ENCODE assay signal across 22 cellular contexts in the genomic region with DNA sequence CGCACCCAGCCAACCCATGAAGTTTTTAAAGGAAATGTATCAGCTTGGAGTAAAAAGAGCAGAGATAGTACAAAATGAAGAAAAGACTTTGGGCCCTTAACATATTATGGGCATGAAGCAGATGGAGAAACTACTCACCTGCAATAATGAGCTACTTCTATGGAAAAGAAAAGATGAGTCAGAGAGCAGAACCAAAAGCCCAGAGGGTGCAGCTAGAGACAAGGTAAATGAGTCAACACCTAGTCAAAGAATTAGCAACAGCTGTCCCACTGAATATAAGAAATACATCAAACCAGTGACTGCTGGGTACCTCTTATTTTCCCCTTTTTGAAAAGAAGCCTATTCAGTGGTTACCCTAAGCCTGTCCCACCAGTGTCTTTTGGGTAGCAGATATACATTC.
DNase-seq lines count a peak whose midpoint lies in the region; ATAC-seq and TF ChIP-seq lines count a peak whose summit lies in the region.
"Had no signal": no experiment of that assay in that cellular context is flagged by ENCODE, and none has a peak within 500 bp of the region (broad histone marks: within the 10 kb centered on the region; RNA-seq: fewer than 3 reads in every experiment).

No MANE protein-coding gene starts in this region.

- no peaks in the 10 kb centered on the region for H3K27me3 ChIP-seq in PC-3 (ENCODE audit: low read length)
- H3K27me3 ChIP-seq: heart left ventricle, tibial nerve had no signal

- no peak overlapping the region for H3K9ac ChIP-seq in PC-3 (ENCODE audit: low read length)

- CTCF ChIA-PET in PC-3 (lab: Charles Lee): interaction anchor here (0.6 to 1.0 kb wide), 2 partner anchors 24 to 168 kb away, joined by 3 read pairs; no protein-coding TSS in a partner anchor
- CTCF ChIA-PET in activated CD4-positive, alpha-beta memory T cell treated with anti-CD3 and anti-CD28 coated beads for 36 hours (lab: Charles Lee): no interaction called here

- POLR2A ChIA-PET in PC-3 (lab: Charles Lee; ENCODE audit: unreplicated experiment): interaction anchor here (0.7 kb wide), 1 partner anchor 868 kb away, joined by 4 read pairs; no protein-coding TSS in a partner anchor
- POLR2A ChIA-PET in activated CD4-positive, alpha-beta memory T cell treated with anti-CD3 and anti-CD28 coated beads for 36 hours (lab: Charles Lee): no interaction called here

- no peaks in the 10 kb centered on the region for H3K36me3 ChIP-seq in PC-3 (ENCODE audit: low read depth, low read length)
- H3K36me3 ChIP-seq: left ventricle myocardium inferior had no signal

- H3K4me1 ChIP-seq in PC-3 (ENCODE audit: insufficient read depth, low read length): peaks cover 10% of the 10 kb centered on the region

- H3K4me1 Mint-ChIP-seq in activated naive CD8-positive, alpha-beta T cell treated with anti-CD3 and anti-CD28 coated beads, Interleukin-2, amount 50 U/mL, for 24 hours: peaks cover 9% of the 10 kb centered on the region
- H3K4me1 Mint-ChIP-seq in activated naive CD8-positive, alpha-beta T cell treated with anti-CD3 and anti-CD28 coated beads for 36 hours: peaks cover 7% of the 10 kb centered on the region
- peaks cover 6% of the 10 kb centered on the region for H3K4me1 Mint-ChIP-seq in activated CD4-positive, alpha-beta memory T cell treated with anti-CD3 and anti-CD28 coated beads for 36 hours (ENCODE audit: low read depth)
- H3K4me1 Mint-ChIP-seq: CD4-positive, alpha-beta memory T cell had no signal

- H3K4me3 ChIP-seq in PC-3 (ENCODE audit: low read length): no peak overlapping the region
- H3K4me3 ChIP-seq in epithelial cell of esophagus (ENCODE audit: low read length): no peak overlapping the region
- H3K4me3 ChIP-seq: coronary artery, heart left ventricle, K562, left ventricle myocardium inferior, tibial nerve had no signal

- TF ChIP-seq CTCF in PC-3 (conservative IDR thresholded peaks at IDR 0.05; ENCODE audit: low read depth, low read length) (no peak), epithelial cell of esophagus (IDR thresholded peaks at IDR 0.05; ENCODE audit: insufficient read depth, low read depth, low read length, missing control alignments) (no peak)

- H3K9me2 ChIP-seq in PC-3 (replicated peaks; ENCODE audit: low read length): no peaks in the 10 kb centered on the region

- no TSS peak for BruUV-seq in PC-3 (replicated peaks; lab: Mats Ljungman, UMichigan)

- H2AFZ ChIP-seq in PC-3 (ENCODE audit: low read length): no peak overlapping the region

- peak; percentile 89 for ATAC-seq in activated naive CD8-positive, alpha-beta T cell treated with anti-CD3 and anti-CD28 coated beads, Interleukin-2, amount 50 U/mL, for 24 hours
- ATAC-seq in PC-3 (peak; percentile 96), GM21786 (IDR thresholded peaks at IDR 0.05; ENCODE audit: unreplicated experiment) (no peak), GM19324 (IDR thresholded peaks at IDR 0.05; ENCODE audit: low FRiP score, unreplicated experiment) (no peak)
- peak; percentile 87 for ATAC-seq in stimulated activated naive CD8-positive, alpha-beta T cell treated with anti-CD3 and anti-CD28 coated beads, Interleukin-15, Interleukin-2, amounts not matched to agents 100 U/mL and 50 U/mL, for 24 hours
- ATAC-seq: heart left ventricle, K562, sciatic nerve had no signal

- no peaks in the 10 kb centered on the region for H3K79me2 ChIP-seq in PC-3 (ENCODE audit: low read length)

- H3K9me3 ChIP-seq in PC-3 (ENCODE audit: low read length): no peaks in the 10 kb centered on the region
- H3K9me3 ChIP-seq: heart left ventricle, left ventricle myocardium inferior, tibial nerve had no signal

- DNase-seq in activated naive CD8-positive, alpha-beta T cell treated with anti-CD3 and anti-CD28 coated beads, Interleukin-2, amount 50 U/mL, for 24 hours: no peak
- no peak for DNase-seq in activated naive CD8-positive, alpha-beta T cell treated with anti-CD3 and anti-CD28 coated beads for 36 hours
- peak; percentile 82 for DNase-seq in PC-3
- DNase-seq in epithelial cell of esophagus (ENCODE audit: low read depth): peak; percentile 94
- no peak for DNase-seq in stimulated activated naive CD8-positive, alpha-beta T cell treated with anti-CD3 and anti-CD28 coated beads, Interleukin-15, Interleukin-2, amounts not matched to agents 100 U/mL and 50 U/mL, for 24 hours
- DNase-seq in activated CD4-positive, alpha-beta memory T cell treated with anti-CD3 and anti-CD28 coated beads for 36 hours: no peak
- DNase-seq: activated CD4-positive, alpha-beta T cell treated with anti-CD3 and anti-CD28 coated beads, Interleukin-2, amount 50 U/mL, for 1 hour; CD4-positive, alpha-beta memory T cell; DMS79; H7; heart left ventricle; left ventricle myocardium inferior; NCI-H187; stimulated activated naive CD4-positive, alpha-beta T cell treated with Interleukin-2 at 50 U/mL for 16 hours; SW 1271 had no signal

- H3K27ac Mint-ChIP-seq in activated naive CD8-positive, alpha-beta T cell treated with anti-CD3 and anti-CD28 coated beads, Interleukin-2, amount 50 U/mL, for 24 hours: no peak overlapping the region
- H3K27ac Mint-ChIP-seq in activated naive CD8-positive, alpha-beta T cell treated with anti-CD3 and anti-CD28 coated beads for 36 hours: no peak overlapping the region
- no peak overlapping the region for H3K27ac Mint-ChIP-seq in activated CD4-positive, alpha-beta memory T cell treated with anti-CD3 and anti-CD28 coated beads for 36 hours
- H3K27ac Mint-ChIP-seq: CD4-positive, alpha-beta memory T cell had no signal

- peak overlapping the region; percentile 45; the same call in 1 of the 2 replicates for H3K4me2 ChIP-seq in PC-3 (ENCODE audit: low read length)

- no peaks in the 10 kb centered on the region for H3F3A ChIP-seq in PC-3 (ENCODE audit: low read length, unreplicated experiment)

- intact Hi-C loops in PC-3 (cut with micrococcal nuclease): loop anchor here (2.0 kb wide), 1 partner anchor 26 kb away; no protein-coding TSS in a partner anchor
- intact Hi-C loops in activated CD4-positive, alpha-beta memory T cell treated with anti-CD3 and anti-CD28 coated beads for 36 hours (cut with micrococcal nuclease): loop anchor here (5.0 kb wide), 1 partner anchor 402 kb away; no protein-coding TSS in a partner anchor

- H4K20me1 ChIP-seq in PC-3 (ENCODE audit: low read length): no peaks in the 10 kb centered on the region

- H3K27me3 Mint-ChIP-seq in activated naive CD8-positive, alpha-beta T cell treated with anti-CD3 and anti-CD28 coated beads, Interleukin-2, amount 50 U/mL, for 24 hours: peaks cover 3% of the 10 kb centered on the region
- H3K27me3 Mint-ChIP-seq in activated naive CD8-positive, alpha-beta T cell treated with anti-CD3 and anti-CD28 coated beads for 36 hours: peaks cover 8% of the 10 kb centered on the region
- peaks cover 11% of the 10 kb centered on the region for H3K27me3 Mint-ChIP-seq in activated CD4-positive, alpha-beta memory T cell treated with anti-CD3 and anti-CD28 coated beads for 36 hours

- no peaks in the 10 kb centered on the region for H3K9me3 Mint-ChIP-seq in activated naive CD8-positive, alpha-beta T cell treated with anti-CD3 and anti-CD28 coated beads, Interleukin-2, amount 50 U/mL, for 24 hours
- H3K9me3 Mint-ChIP-seq in activated naive CD8-positive, alpha-beta T cell treated with anti-CD3 and anti-CD28 coated beads for 36 hours: no peaks in the 10 kb centered on the region
- no peaks in the 10 kb centered on the region for H3K9me3 Mint-ChIP-seq in activated CD4-positive, alpha-beta memory T cell treated with anti-CD3 and anti-CD28 coated beads for 36 hours
- H3K9me3 Mint-ChIP-seq: CD4-positive, alpha-beta memory T cell; nephron had no signal

- 0 out of 2 replicates have a peak overlapping the region, but pooled peaks have one; percentile 18 for H3K27ac ChIP-seq in PC-3 (ENCODE audit: low read length)
- H3K27ac ChIP-seq: coronary artery, heart left ventricle, left ventricle myocardium inferior, tibial nerve had no signal

- no peaks in the 10 kb centered on the region for H3K36me3 Mint-ChIP-seq in activated naive CD8-positive, alpha-beta T cell treated with anti-CD3 and anti-CD28 coated beads, Interleukin-2, amount 50 U/mL, for 24 hours (ENCODE audit: low read depth)
- H3K36me3 Mint-ChIP-seq in activated naive CD8-positive, alpha-beta T cell treated with anti-CD3 and anti-CD28 coated beads for 36 hours: no peaks in the 10 kb centered on the region
- H3K36me3 Mint-ChIP-seq in activated CD4-positive, alpha-beta memory T cell treated with anti-CD3 and anti-CD28 coated beads for 36 hours: no peaks in the 10 kb centered on the region
- H3K36me3 Mint-ChIP-seq: CD4-positive, alpha-beta memory T cell had no signal

- H3K4me3 Mint-ChIP-seq in activated naive CD8-positive, alpha-beta T cell treated with anti-CD3 and anti-CD28 coated beads, Interleukin-2, amount 50 U/mL, for 24 hours: no peak overlapping the region
- H3K4me3 Mint-ChIP-seq in activated naive CD8-positive, alpha-beta T cell treated with anti-CD3 and anti-CD28 coated beads for 36 hours: no peak overlapping the region
- H3K4me3 Mint-ChIP-seq in activated CD4-positive, alpha-beta memory T cell treated with anti-CD3 and anti-CD28 coated beads for 36 hours: no peak overlapping the region
- H3K4me3 Mint-ChIP-seq: CD4-positive, alpha-beta memory T cell; nephron had no signal

Comparison
In these comparisons a context has a peak if more than half of its experiments do, and no peak if none do; other contexts are left out.
1. ATAC-seq: peak in activated naive CD8-positive, alpha-beta T cell treated with anti-CD3 and anti-CD28 coated beads, Interleukin-2, amount 50 U/mL, for 24 hours (single experiment), PC-3 (single experiment) and stimulated activated naive CD8-positive, alpha-beta T cell treated with anti-CD3 and anti-CD28 coated beads, Interleukin-15, Interleukin-2, amounts not matched to agents 100 U/mL and 50 U/mL, for 24 hours (single experiment); none in GM21786 (single experiment) and GM19324 (single experiment).
2. DNase-seq: peak in PC-3 (single experiment) and epithelial cell of esophagus (single experiment); none in activated naive CD8-positive, alpha-beta T cell treated with anti-CD3 and anti-CD28 coated beads, Interleukin-2, amount 50 U/mL, for 24 hours (single experiment), activated naive CD8-positive, alpha-beta T cell treated with anti-CD3 and anti-CD28 coated beads for 36 hours (single experiment), stimulated activated naive CD8-positive, alpha-beta T cell treated with anti-CD3 and anti-CD28 coated beads, Interleukin-15, Interleukin-2, amounts not matched to agents 100 U/mL and 50 U/mL, for 24 hours (single experiment) and activated CD4-positive, alpha-beta memory T cell treated with anti-CD3 and anti-CD28 coated beads for 36 hours (single experiment).